26 cellular contexts compared by ENCODE assay signal in genomic region chr3:119018690-119019463, GRCh38. TPM values are rescaled to one million over a fixed set of nuclear protein-coding genes. Genes with fewer than 3 reads are reported as not detected.
DNase-seq lines count a peak whose midpoint lies in the region; ATAC-seq, FAIRE-seq and TF ChIP-seq lines count a peak whose summit lies in the region.
"Had no signal": no experiment of that assay in that cellular context is flagged by ENCODE, and none has a peak within 500 bp of the region (broad histone marks: within the 10 kb centered on the region; RNA-seq: fewer than 3 reads in every experiment).

No MANE protein-coding gene starts in this region.

- no peak for TF ChIP-seq EP300 in A549 (IDR thresholded peaks at IDR 0.05)

- no peak for ATAC-seq in A549
- ATAC-seq in SK-N-SH treated with all-trans-retinoic acid at 6 μM for 48 hours = no peak
- ATAC-seq in Right ventricle myocardium superior (ENCODE audit: poor library complexity) = peak; percentile 95
- no peak for ATAC-seq in GM18498 (IDR thresholded peaks at IDR 0.05; ENCODE audit: unreplicated experiment)
- ATAC-seq in GM21723 (IDR thresholded peaks at IDR 0.05; ENCODE audit: unreplicated experiment) = no peak
- ATAC-seq: pancreas had no signal

- no peak for DNase-seq in A549 (ENCODE audit: low read depth in 1 of 2, low spot score in 1 of 2)
- no peak for DNase-seq in Right ventricle myocardium superior
- peak; percentile 58 for DNase-seq in occipital lobe (lab: John Stamatoyannopoulos, UW)
- no peak for DNase-seq in LoVo (ENCODE audit: low spot score)
- DNase-seq in erythroblast (lab: John Stamatoyannopoulos, UW) = no peak
- DNase-seq: activated CD4-positive, alpha-beta T cell treated with anti-CD3 and anti-CD28 coated beads for 4 hours; activated effector memory CD4-positive, alpha-beta T cell treated with anti-CD3 and anti-CD28 coated beads, Interleukin-2, amount 50 U/mL, for 16 hours; colonic mucosa; foreskin fibroblast; GDM1; NCI-H1092 treated with DMSO at 0.1 percent for 48 hours; NCI-H2107; pancreas; PC-9; stimulated activated CD4-positive, alpha-beta T cell treated with anti-CD3 and anti-CD28 coated beads, Interleukin-4, amount 100 ng/mL, for 4 hours; T1000 had no signal

- intact Hi-C loops in Right ventricle myocardium superior (cut with DNase I) = no loop called here

- FAIRE-seq in A549 (lab: Jason Lieb, UNC) = no peak
- FAIRE-seq: GM12892, pancreas had no signal

- H3K4me3 ChIP-seq in A549 = no peak overlapping the region
- H3K4me3 ChIP-seq: BLaER1 treated with 17β-estradiol and CSF1 and Interleukin-3, amounts not matched to agents 10 nM and 100 nM; colonic mucosa; pancreas; PC-9; SK-N-MC; thoracic aorta had no signal

- TF ChIP-seq RAD21 in A549 (conservative IDR thresholded peaks at IDR 0.05 in 1 of 2, IDR thresholded peaks at IDR 0.05 in 1 of 2) = no peak

- TF ChIP-seq CTCF in A549 (IDR thresholded peaks at IDR 0.05) = no peak

- WGBS in A549 (ENCODE audit: missing lambda C conversion rate) = 100% methylated on average over 1 of the region's 1 CpG

- CTCF ChIA-PET in A549 (lab: Yijun Ruan, JAX) = interaction anchor here (0.5 to 3.1 kb wide), 4 partner anchors 16 to 150 kb away, joined by 3 to 8 read pairs (median 6); partner anchors contain the start of gene IGSF11

- H3K27ac ChIP-seq in A549 = no peak overlapping the region
- H3K27ac ChIP-seq: BLaER1 treated with 17β-estradiol and CSF1 and Interleukin-3, amounts not matched to agents 10 nM and 100 nM; colonic mucosa; KMS-11; pancreas; PC-9; SK-N-MC; thoracic aorta had no signal

- POLR2A ChIA-PET in A549 (lab: Yijun Ruan, JAX) = no interaction called here

- TF ChIP-seq POLR2A in A549 (IDR thresholded peaks at IDR 0.05; ENCODE audit: low read length) (no peak), erythroblast (IDR thresholded peaks at IDR 0.05; ENCODE audit: low read length) (no peak)

- peak overlapping the region; percentile 8; the same call in 1 of the 3 replicates for H3K4me2 ChIP-seq in A549
- H3K4me2 ChIP-seq: BLaER1 treated with 17β-estradiol and CSF1 and Interleukin-3, amounts not matched to agents 10 nM and 100 nM; KMS-11; PC-9 had no signal

- peaks cover 19% of the 10 kb centered on the region for H3K4me1 ChIP-seq in A549
- H3K4me1 ChIP-seq: colonic mucosa, pancreas had no signal

- no peaks in the 10 kb centered on the region for H3K9me3 ChIP-seq in A549
- H3K9me3 ChIP-seq: BLaER1 treated with 17β-estradiol and CSF1 and Interleukin-3, amounts not matched to agents 10 nM and 100 nM; colonic mucosa; pancreas; thoracic aorta had no signal

TF ChIP-seq in A549, 52 proteins besides CTCF, POLR2A, EP300 and RAD21:
- TF ChIP-seq TP53 (CRISPR knock-in tag; IDR thresholded peaks at IDR 0.05) (no peak), MAX (IDR thresholded peaks at IDR 0.05) (no peak), REST (IDR thresholded peaks at IDR 0.05) (no peak), JUN (IDR thresholded peaks at IDR 0.05) (no peak), NR3C1 (IDR thresholded peaks at IDR 0.05) (no peak), SREBF2 (IDR thresholded peaks at IDR 0.05) (no peak), CHD4 (IDR thresholded peaks at IDR 0.05; ENCODE audit: borderline replicate concordance) (no peak), CBX2 (IDR thresholded peaks at IDR 0.05; ENCODE audit: borderline replicate concordance, low read depth) (no peak), JUNB (IDR thresholded peaks at IDR 0.05) (no peak), ZC3H11A (IDR thresholded peaks at IDR 0.05) (no peak), HOXB13 (CRISPR knock-in tag; IDR thresholded peaks at IDR 0.05; ENCODE audit: low read depth) (no peak), CHD2 (IDR thresholded peaks at IDR 0.05; ENCODE audit: low read length, partially characterized antibody) (no peak)
TF ChIP-seq in A549: peak in this region for 0.

TF ChIP-seq in SK-N-SH treated with all-trans-retinoic acid at 6 μM for 48 hours, 23 proteins besides CTCF, POLR2A, EP300 and RAD21:
- TF ChIP-seq TCF4 (CRISPR knock-in tag; IDR thresholded peaks at IDR 0.05; ENCODE audit: borderline replicate concordance) = peak; percentile 79; the same call in 1 of the 2 replicates
- TF ChIP-seq PPARA (CRISPR knock-in tag; IDR thresholded peaks at IDR 0.05; ENCODE audit: borderline replicate concordance) = peak; percentile 91; the same call in 1 of the 2 replicates
- TF ChIP-seq GLIS3 (CRISPR knock-in tag; IDR thresholded peaks at IDR 0.05) = no peak
TF ChIP-seq in SK-N-SH treated with all-trans-retinoic acid at 6 μM for 48 hours: peak in this region for 2.

RNA-seq across cellular contexts. Expression of gene IGSF11, which starts 15.8 kb away (rescaled TPM):
- polyA plus RNA-seq in A549 (2011; rRNA removed) (21.7 and 22.2 TPM in 2 replicates), A549 (2017; fragmentation: RNase III; extraction: RNeasy Plus Mini Kit Qiagen cat#74134 plus additional on column Dnase treatment) (5.0 to 5.2 TPM (median 5.1 TPM) in 3 replicates)
- polyA plus RNA-seq in A549 (2012; cell fraction: cytosol; rRNA removed) = 10.8 and 16.7 TPM in 2 replicates
- 18.7 and 18.8 TPM in 2 replicates for polyA plus RNA-seq in A549 (2012; cell fraction: nucleus; rRNA removed)
- 43.8 and 54.6 TPM in 2 replicates for polyA minus RNA-seq in A549 (2011; rRNA and poly(A)+ RNA removed)
- total RNA-seq in Right ventricle myocardium superior (2.9 TPM), occipital lobe (11.9 TPM)
- total RNA-seq: A172, HT-29, PC-9 had no signal
